8 cellular contexts compared by ENCODE assay signal in genomic region chr17:15261818-15262290, GRCh38. TPM values are rescaled to one million over a fixed set of nuclear protein-coding genes. Genes with fewer than 3 reads are reported as not detected.
DNase-seq lines count a peak whose midpoint lies in the region; ATAC-seq and TF ChIP-seq lines count a peak whose summit lies in the region.

No MANE protein-coding gene starts in this region.

- H3K9me3 Mint-ChIP-seq in neural crest cell, result no peaks in the 10 kb centered on the region

- ATAC-seq in GM18868 (IDR thresholded peaks at IDR 0.05; ENCODE audit: unreplicated experiment), result no peak

- H3K4me1 Mint-ChIP-seq in neural crest cell, result peaks cover 40% of the 10 kb centered on the region

- DNase-seq in AG10803 (ENCODE audit: low read depth), result peak; percentile 44
- DNase-seq in RWPE1 (ENCODE audit: low spot score), result no peak
- DNase-seq in fibroblast of villous mesenchyme (ENCODE audit: low read depth), result peak; percentile 40
- no peak for DNase-seq in neural crest cell (ENCODE audit: low read depth, low spot score)
- no peak for DNase-seq in NCI-H774 (lab: John Stamatoyannopoulos, UW)
- no peak for DNase-seq in activated CD4-positive, CD25-positive, alpha-beta regulatory T cell treated with anti-CD3 and anti-CD28 coated beads, Interleukin-2, amount 50 U/mL, for 72 hours
- no peak for DNase-seq in NCI-H1417 treated with DMSO at 0.1 percent for 48 hours (lab: John Stamatoyannopoulos, UW)

- no peaks in the 10 kb centered on the region for H3K36me3 Mint-ChIP-seq in neural crest cell (ENCODE audit: low read depth)

- CTCF ChIA-PET in RWPE1 (lab: Yijun Ruan, JAX), result interaction anchor here (0.5 to 1.3 kb wide), 3 partner anchors 14 to 241 kb away, joined by 3 to 5 read pairs (median 4); no protein-coding TSS in a partner anchor

- H3K27ac Mint-ChIP-seq in neural crest cell (ENCODE audit: unreplicated experiment), result no peak overlapping the region

- H3K4me3 ChIP-seq in AG10803 (ENCODE audit: low read length) (peak overlapping the region; percentile 98), fibroblast of villous mesenchyme (ENCODE audit: low read depth, low read length) (peak overlapping the region; percentile 71)

- POLR2A ChIA-PET in RWPE1 (lab: Yijun Ruan, JAX; ENCODE audit: low non-redundant PET), result no interaction called here

- TF ChIP-seq CTCF in AG10803 (conservative IDR thresholded peaks at IDR 0.05; ENCODE audit: low read length) (no peak), RWPE1 (conservative IDR thresholded peaks at IDR 0.05; ENCODE audit: low read depth) (no peak), fibroblast of villous mesenchyme (IDR thresholded peaks at IDR 0.05; ENCODE audit: insufficient read depth, low read depth, low read length) (no peak), neural crest cell (conservative IDR thresholded peaks at IDR 0.05) (no peak)

- peak overlapping the region; percentile 92 for H3K4me3 Mint-ChIP-seq in neural crest cell

- peaks cover 79% of the 10 kb centered on the region for H3K27me3 Mint-ChIP-seq in neural crest cell (ENCODE audit: low read depth)

- H3K27ac ChIP-seq in RWPE1, result peak overlapping the region; percentile 93

RNA-seq across cellular contexts. Expression of gene PMP22, which starts 3.3 kb away (rescaled TPM):
- 23.2 and 38.0 TPM in 2 replicates for total RNA-seq in fibroblast of villous mesenchyme
- 14.9 and 15.6 TPM in 2 replicates for total RNA-seq in neural crest cell

Comparison
In these comparisons a context has a peak if more than half of its experiments do, and no peak if none do; other contexts are left out.
1. DNase-seq: peak in AG10803 (single experiment) and fibroblast of villous mesenchyme (single experiment); none in RWPE1 (single experiment), neural crest cell (single experiment), NCI-H774 (single experiment), activated CD4-positive, CD25-positive, alpha-beta regulatory T cell treated with anti-CD3 and anti-CD28 coated beads, Interleukin-2, amount 50 U/mL, for 72 hours (single experiment) and NCI-H1417 treated with DMSO at 0.1 percent for 48 hours (single experiment).